23 cellular contexts compared by ENCODE assay signal in the genomic region with DNA sequence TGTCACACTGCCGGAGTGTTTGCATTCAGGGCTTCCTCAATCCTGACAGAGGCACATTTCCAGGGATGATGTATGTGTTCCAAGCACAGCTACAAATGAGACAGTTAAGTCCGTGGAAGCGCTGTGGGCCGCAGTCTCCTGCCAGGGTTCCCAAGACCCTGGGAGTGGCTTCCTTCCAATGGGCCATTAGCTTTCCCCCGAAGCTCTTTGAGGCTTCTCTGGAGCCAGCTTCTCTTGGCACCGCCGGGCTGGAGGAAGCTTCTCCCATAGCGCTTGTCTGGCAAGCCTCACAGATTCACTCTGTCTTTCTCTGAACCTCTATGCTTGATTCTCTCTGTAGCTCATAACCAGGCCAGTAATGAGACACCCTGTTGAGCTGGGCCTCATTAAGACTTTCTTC.
"Had no signal": no experiment of that assay in that cellular context is flagged by ENCODE, and none has a peak within 500 bp of the region (broad histone marks: within the 10 kb centered on the region; RNA-seq: fewer than 3 reads in every experiment).

No MANE protein-coding gene starts in this region.

- H3K27ac ChIP-seq: ascending aorta, cardiac muscle cell, esophagus squamous epithelium, left ventricle myocardium inferior, sigmoid colon, SJSA1, spleen, thyroid gland, VCaP had no signal

- H3K4me1 Mint-ChIP-seq: activated naive CD4-positive, alpha-beta T cell treated with anti-CD3 and anti-CD28 coated beads, Interleukin-2, amount 10 ng/mL, durations not matched to agents 7 days and 5 days; activated naive CD8-positive, alpha-beta T cell treated with anti-CD3 and anti-CD28 coated beads, Interleukin-2, amount 50 U/mL, for 24 hours; stimulated activated naive B cell treated with anti-CD40 and anti-IgM and Interleukin-4, amounts not matched to agents 10 μg/mL and 1 μg/mL and 100 μg/mL, for 72 hours had no signal

- H3K36me3 ChIP-seq: ascending aorta, cardiac muscle cell, esophagus squamous epithelium, left ventricle myocardium inferior, sigmoid colon, SJSA1, spleen, thyroid gland had no signal

- H3K9me3 Mint-ChIP-seq: activated naive CD8-positive, alpha-beta T cell treated with anti-CD3 and anti-CD28 coated beads, Interleukin-2, amount 50 U/mL, for 24 hours; stimulated activated naive B cell treated with anti-CD40 and anti-IgM and Interleukin-4, amounts not matched to agents 10 μg/mL and 1 μg/mL and 100 μg/mL, for 72 hours had no signal

- H3K4me3 ChIP-seq: ascending aorta, cardiac muscle cell, esophagus squamous epithelium, left ventricle myocardium inferior, sigmoid colon, SJSA1, spleen, thyroid gland had no signal

- H3K36me3 Mint-ChIP-seq: activated naive CD4-positive, alpha-beta T cell treated with anti-CD3 and anti-CD28 coated beads, Interleukin-2, amount 10 ng/mL, durations not matched to agents 7 days and 5 days; stimulated activated naive B cell treated with anti-CD40 and anti-IgM and Interleukin-4, amounts not matched to agents 10 μg/mL and 1 μg/mL and 100 μg/mL, for 72 hours had no signal

- H3K27me3 ChIP-seq: ascending aorta, cardiac muscle cell, esophagus squamous epithelium, sigmoid colon, SJSA1, spleen, thyroid gland had no signal

- ATAC-seq: activated naive CD8-positive, alpha-beta T cell treated with anti-CD3 and anti-CD28 coated beads, Interleukin-2, amount 50 U/mL, for 24 hours; activated T-cell treated with anti-CD3 and anti-CD28 coated beads, Interleukin-2, amount 50 U/mL, for 4 hours; stimulated activated naive B cell treated with anti-CD40 and anti-IgM and Interleukin-4, amounts not matched to agents 10 μg/mL and 1 μg/mL and 100 μg/mL, for 72 hours had no signal

- H3K27ac Mint-ChIP-seq: activated naive CD4-positive, alpha-beta T cell treated with anti-CD3 and anti-CD28 coated beads, Interleukin-2, amount 10 ng/mL, durations not matched to agents 7 days and 5 days; activated naive CD8-positive, alpha-beta T cell treated with anti-CD3 and anti-CD28 coated beads, Interleukin-2, amount 50 U/mL, for 24 hours; stimulated activated naive B cell treated with anti-CD40 and anti-IgM and Interleukin-4, amounts not matched to agents 10 μg/mL and 1 μg/mL and 100 μg/mL, for 72 hours had no signal

- H3K27me3 Mint-ChIP-seq: activated naive CD4-positive, alpha-beta T cell treated with anti-CD3 and anti-CD28 coated beads, Interleukin-2, amount 10 ng/mL, durations not matched to agents 7 days and 5 days; activated naive CD8-positive, alpha-beta T cell treated with anti-CD3 and anti-CD28 coated beads, Interleukin-2, amount 50 U/mL, for 24 hours; stimulated activated naive B cell treated with anti-CD40 and anti-IgM and Interleukin-4, amounts not matched to agents 10 μg/mL and 1 μg/mL and 100 μg/mL, for 72 hours had no signal

- H3K9me3 ChIP-seq: ascending aorta, esophagus squamous epithelium, left ventricle myocardium inferior, sigmoid colon, SJSA1, spleen, thyroid gland had no signal

- H3K4me1 ChIP-seq: ascending aorta, esophagus squamous epithelium, left ventricle myocardium inferior, sigmoid colon, SJSA1, spleen, thyroid gland had no signal

- H3K4me3 Mint-ChIP-seq: activated naive CD4-positive, alpha-beta T cell treated with anti-CD3 and anti-CD28 coated beads, Interleukin-2, amount 10 ng/mL, durations not matched to agents 7 days and 5 days; activated naive CD8-positive, alpha-beta T cell treated with anti-CD3 and anti-CD28 coated beads, Interleukin-2, amount 50 U/mL, for 24 hours; activated T-cell treated with anti-CD3 and anti-CD28 coated beads, Interleukin-2, amount 50 U/mL, for 4 hours; stimulated activated naive B cell treated with anti-CD40 and anti-IgM and Interleukin-4, amounts not matched to agents 10 μg/mL and 1 μg/mL and 100 μg/mL, for 72 hours had no signal

- DNase-seq: activated CD4-positive, alpha-beta T cell treated with anti-CD3 and anti-CD28 coated beads, Interleukin-2, amount 50 U/mL, for 1 hour; activated CD4-positive, CD25-positive, alpha-beta regulatory T cell treated with anti-CD3 and anti-CD28 coated beads, Interleukin-2, amount 50 U/mL, for 72 hours; activated CD8-positive, alpha-beta memory T cell treated with anti-CD3 and anti-CD28 coated beads, Interleukin-2, amount 50 U/mL, for 4 hours; activated effector memory CD4-positive, alpha-beta T cell treated with Interleukin-2 at 50 U/mL for 16 hours; activated naive CD4-positive, alpha-beta T cell treated with anti-CD3 and anti-CD28 coated beads, Interleukin-2, amount 10 ng/mL, durations not matched to agents 7 days and 5 days; activated naive CD8-positive, alpha-beta T cell treated with anti-CD3 and anti-CD28 coated beads, Interleukin-2, amount 50 U/mL, for 24 hours; activated T-cell treated with anti-CD3 and anti-CD28 coated beads, Interleukin-2, amount 50 U/mL, for 4 hours; cortex of kidney; effector CD8-positive, alpha-beta T cell; esophagus squamous epithelium; kidney glomerular epithelial cell; left ventricle myocardium inferior; mammary epithelial cell; sigmoid colon; spleen; stimulated activated naive B cell treated with anti-CD40 and anti-IgM and Interleukin-4, amounts not matched to agents 10 μg/mL and 1 μg/mL and 100 μg/mL, for 72 hours; SW 1271; T-helper 2 cell; thyroid gland had no signal
